In genomic region chr10:104255244-104255981, GRCh38 we compare ENCODE assay signal across 8 cellular contexts. TPM values are rescaled to one million over a fixed set of nuclear protein-coding genes. Genes with fewer than 3 reads are reported as not detected.
DNase-seq lines count a peak whose midpoint lies in the region; ATAC-seq and TF ChIP-seq lines count a peak whose summit lies in the region.

No MANE protein-coding gene starts in this region.

- H3K27ac ChIP-seq in left ventricle myocardium inferior (replicated peaks) = peak overlapping the region; percentile 100
- peak overlapping the region; percentile 93 to 94 for H3K27ac ChIP-seq in prostate gland

- no peaks in the 10 kb centered on the region for H3K9me3 Mint-ChIP-seq in activated naive CD8-positive, alpha-beta T cell treated with anti-CD3 and anti-CD28 coated beads, Interleukin-2, amount 50 U/mL, for 24 hours

- H3K4me1 ChIP-seq in Loucy (ENCODE audit: insufficient read depth, low read length, poor library complexity, severe bottlenecking) (peaks cover 52% of the 10 kb centered on the region), left ventricle myocardium inferior (peaks cover 67% of the 10 kb centered on the region), prostate gland (replicated peaks) (peaks cover 10% of the 10 kb centered on the region)

- peaks cover 64% of the 10 kb centered on the region for H3K4me1 Mint-ChIP-seq in activated naive CD8-positive, alpha-beta T cell treated with anti-CD3 and anti-CD28 coated beads, Interleukin-2, amount 50 U/mL, for 24 hours

- no peaks in the 10 kb centered on the region for H3K27me3 Mint-ChIP-seq in activated naive CD8-positive, alpha-beta T cell treated with anti-CD3 and anti-CD28 coated beads, Interleukin-2, amount 50 U/mL, for 24 hours

- peak overlapping the region; percentile 96 for H3K9ac ChIP-seq in Loucy (ENCODE audit: low read depth, low read length, poor library complexity, severe bottlenecking)

- H3K9me3 ChIP-seq in Loucy (ENCODE audit: insufficient read depth, low read depth, low read length) (no peaks in the 10 kb centered on the region), left ventricle myocardium inferior (replicated peaks) (no peaks in the 10 kb centered on the region), prostate gland (no peaks in the 10 kb centered on the region)

- WGBS in prostate gland = 0% methylated on average over 17 of the region's 17 CpGs

- TF ChIP-seq CTCF in Loucy (conservative IDR thresholded peaks at IDR 0.05; ENCODE audit: low read length) (no peak), left ventricle myocardium inferior (IDR thresholded peaks at IDR 0.05; ENCODE audit: borderline replicate concordance) (no peak), prostate gland (IDR thresholded peaks at IDR 0.05) (no peak)

- H3K4me2 ChIP-seq in Loucy (ENCODE audit: low read depth, low read length, poor library complexity, severe bottlenecking) = peak overlapping the region; percentile 88

- H3K36me3 ChIP-seq in Loucy (ENCODE audit: insufficient read depth, low read length) = peaks cover 3% of the 10 kb centered on the region; the same call in 1 of the 2 replicates
- H3K36me3 ChIP-seq in left ventricle myocardium inferior = peaks cover 32% of the 10 kb centered on the region
- no peaks in the 10 kb centered on the region for H3K36me3 ChIP-seq in prostate gland

- H3K9me2 ChIP-seq in Loucy (replicated peaks; ENCODE audit: low read depth, low read length) = no peaks in the 10 kb centered on the region

- H3K79me2 ChIP-seq in Loucy (ENCODE audit: insufficient read depth, low read length) = peaks cover 48% of the 10 kb centered on the region

- H3K27ac Mint-ChIP-seq in activated naive CD8-positive, alpha-beta T cell treated with anti-CD3 and anti-CD28 coated beads, Interleukin-2, amount 50 U/mL, for 24 hours = peak overlapping the region; percentile 95

- H3K4me3 Mint-ChIP-seq in activated naive CD8-positive, alpha-beta T cell treated with anti-CD3 and anti-CD28 coated beads, Interleukin-2, amount 50 U/mL, for 24 hours = peak overlapping the region; percentile 90

- H3K4me3 ChIP-seq in Loucy (ENCODE audit: low read length, poor library complexity, severe bottlenecking) (peak overlapping the region; percentile 87), left ventricle myocardium inferior (peak overlapping the region; percentile 99), prostate gland (peak overlapping the region; percentile 77 to 87)

- ATAC-seq in GM21423 (IDR thresholded peaks at IDR 0.05; ENCODE audit: unreplicated experiment) = peak; percentile 34
- peak; percentile 64 for ATAC-seq in activated naive CD8-positive, alpha-beta T cell treated with anti-CD3 and anti-CD28 coated beads, Interleukin-2, amount 50 U/mL, for 24 hours
- ATAC-seq in GM18520 (IDR thresholded peaks at IDR 0.05; ENCODE audit: unreplicated experiment) = no peak

- intact Hi-C loops in left ventricle myocardium inferior (cut with micrococcal nuclease) (no loop called here), prostate gland (cut with DNase I) (loop anchor here (10.0 kb wide), 1 partner anchor 291 kb away; the partner anchor contains the start of gene SLK)

- peaks cover 18% of the 10 kb centered on the region for H4K20me1 ChIP-seq in Loucy (ENCODE audit: insufficient read depth, low read length, poor library complexity, severe bottlenecking)

- H3K36me3 Mint-ChIP-seq in activated naive CD8-positive, alpha-beta T cell treated with anti-CD3 and anti-CD28 coated beads, Interleukin-2, amount 50 U/mL, for 24 hours (ENCODE audit: low read depth) = peaks cover 50% of the 10 kb centered on the region

- DNase-seq in DMS53 (lab: John Stamatoyannopoulos, UW) = peak; percentile 65
- no peak for DNase-seq in activated naive CD8-positive, alpha-beta T cell treated with anti-CD3 and anti-CD28 coated beads, Interleukin-2, amount 50 U/mL, for 24 hours
- no peak for DNase-seq in left ventricle myocardium inferior
- DNase-seq in prostate gland (ENCODE audit: low spot score) = peak; percentile 15
- no peak for DNase-seq in GDM1 (lab: John Stamatoyannopoulos, UW)

- H2AFZ ChIP-seq in Loucy (ENCODE audit: low read length) = peak overlapping the region; percentile 76

- peak; percentile 55 for TF ChIP-seq POLR2A in prostate gland (IDR thresholded peaks at IDR 0.05)

- H3K27me3 ChIP-seq in Loucy (ENCODE audit: insufficient read depth, low read length, poor library complexity, severe bottlenecking) = no peaks in the 10 kb centered on the region
- no peaks in the 10 kb centered on the region for H3K27me3 ChIP-seq in left ventricle myocardium inferior (ENCODE audit: low read depth)
- no peaks in the 10 kb centered on the region for H3K27me3 ChIP-seq in prostate gland (replicated peaks; ENCODE audit: insufficient read depth)

- H3F3A ChIP-seq in Loucy (ENCODE audit: low read depth) = no peaks in the 10 kb centered on the region

RNA-seq across cellular contexts. Expression of gene GSTO1, which starts 0.7 kb away (rescaled TPM):
- total RNA-seq in left ventricle myocardium inferior (189 TPM), prostate gland (10 to 100 TPM; 46.8 to 91.8 TPM)

RNA-seq across cellular contexts. Expression of gene GSTO2, which starts 13.6 kb away (rescaled TPM):
- total RNA-seq in left ventricle myocardium inferior (0.80 TPM), prostate gland (10 to 100 TPM; 18.1 to 37.3 TPM)

RNA-seq across cellular contexts. Expression of gene CFAP43, which starts 23.2 kb away (rescaled TPM):
- total RNA-seq in left ventricle myocardium inferior (not detected), prostate gland (1 to 10 TPM; 2.4 to 6.9 TPM)

Comparison
In these comparisons a context has a peak if more than half of its experiments do, and no peak if none do; other contexts are left out.
1. DNase-seq: peak in DMS53 (single experiment) and prostate gland (single experiment); none in activated naive CD8-positive, alpha-beta T cell treated with anti-CD3 and anti-CD28 coated beads, Interleukin-2, amount 50 U/mL, for 24 hours (single experiment), left ventricle myocardium inferior (single experiment) and GDM1 (single experiment).
2. RNA of gene GSTO2, which starts 13.6 kb away (total RNA-seq): 18.1 to 37.3 TPM in prostate gland; 0.80 TPM in left ventricle myocardium inferior (single experiment); every median in the first group is over 10 times any median in the second.
3. Peak in every context shown above with its lines, with median percentiles within 50 percentile points of each other: H3K4me3 ChIP-seq.